ENCODE assay signal across 8 cellular contexts in the genomic region with DNA sequence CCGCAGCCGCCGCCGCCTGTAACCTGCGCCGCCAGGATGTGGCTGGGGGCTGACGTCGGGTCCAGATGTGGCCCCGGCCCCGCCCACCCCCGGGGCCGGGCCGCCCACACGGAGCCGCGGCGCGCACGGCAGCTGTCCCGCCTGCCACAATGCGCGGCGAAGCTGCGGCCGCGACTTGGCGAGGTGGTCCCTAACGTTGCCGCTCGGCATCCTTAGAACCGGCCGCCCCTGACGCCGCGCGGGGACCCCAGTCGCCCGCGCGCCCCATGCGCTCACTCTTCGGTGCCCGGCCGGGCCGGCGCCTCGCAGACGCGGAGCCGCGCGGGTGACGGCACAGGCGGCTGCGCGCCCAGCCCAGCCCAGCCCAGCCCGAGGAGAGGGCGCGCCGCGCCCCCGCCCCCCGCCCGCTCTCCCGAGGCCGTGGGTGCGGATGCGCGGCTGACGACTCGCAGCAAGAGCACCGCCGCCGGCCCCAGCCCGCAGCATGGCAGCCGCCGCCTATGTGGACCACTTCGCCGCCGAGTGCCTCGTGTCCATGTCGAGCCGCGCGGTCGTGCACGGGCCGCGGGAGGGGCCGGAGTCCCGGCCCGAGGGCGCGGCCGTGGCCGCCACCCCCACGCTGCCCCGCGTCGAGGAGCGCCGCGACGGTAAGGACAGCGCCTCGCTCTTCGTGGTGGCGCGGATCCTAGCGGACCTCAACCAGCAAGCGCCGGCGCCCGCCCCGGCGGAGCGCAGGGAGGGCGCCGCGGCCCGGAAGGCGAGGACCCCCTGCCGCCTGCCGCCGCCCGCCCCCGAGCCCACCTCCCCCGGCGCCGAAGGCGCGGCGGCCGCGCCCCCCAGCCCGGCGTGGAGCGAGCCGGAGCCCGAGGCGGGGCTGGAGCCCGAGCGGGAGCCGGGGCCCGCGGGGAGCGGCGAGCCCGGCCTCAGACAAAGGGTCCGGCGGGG. TPM values are rescaled to one million over a fixed set of nuclear protein-coding genes. Genes with fewer than 3 reads are reported as not detected.
DNase-seq lines count a peak whose midpoint lies in the region; ATAC-seq, FAIRE-seq and TF ChIP-seq lines count a peak whose summit lies in the region.

A gene (plus strand): TSS at position 107 of the 945 bp plus-strand sequence. CDS start 378 bp downstream, at position 485.

- H3K4me1 ChIP-seq in MM.1S (ENCODE audit: low read length): peaks cover 33% of the 10 kb centered on the region
- H3K4me1 ChIP-seq in thyroid gland: peaks cover 38% of the 10 kb centered on the region in 2 donors

- 0% methylated on average over 7 of the region's 151 CpGs; no CpG with 5 or more reads in 1 of the 2 donors for WGBS in thyroid gland, 2 donors

- H3K4me3 ChIP-seq in GM12865 (ENCODE audit: low read depth, low read length): peak within 1 kb of the TSS; percentile 66
- peak within 1 kb of the TSS; percentile 84 for H3K4me3 ChIP-seq in MM.1S (ENCODE audit: low read length)
- H3K4me3 ChIP-seq in neural cell (ENCODE audit: low read length): peak within 1 kb of the TSS; percentile 93
- peak within 1 kb of the TSS; percentile 79 to 86 (median 80) for H3K4me3 ChIP-seq in thyroid gland (replicated peaks in 1 of 3)

- no peaks in the 10 kb centered on the region for H3K27me3 Mint-ChIP-seq in activated T-helper 17 cell treated with anti-CD3 and anti-CD28 coated beads, Interleukin-2, amount 50 U/mL, for 72 hours

- peak within 1 kb of the TSS; percentile 77 for H3K4me3 Mint-ChIP-seq in activated T-helper 17 cell treated with anti-CD3 and anti-CD28 coated beads, Interleukin-2, amount 50 U/mL, for 72 hours

- peaks cover 21% of the 10 kb centered on the region for H3K4me1 Mint-ChIP-seq in activated T-helper 17 cell treated with anti-CD3 and anti-CD28 coated beads, Interleukin-2, amount 50 U/mL, for 72 hours

- TF ChIP-seq EP300 in neural cell (conservative IDR thresholded peaks at IDR 0.05; ENCODE audit: poor library complexity, severe bottlenecking): peak; percentile 40

- H3K4me2 ChIP-seq in MM.1S (ENCODE audit: low read depth, low read length): peak within 1 kb of the TSS; percentile 75
- peak within 1 kb of the TSS; percentile 4 for H3K4me2 ChIP-seq in neural cell (ENCODE audit: low read length)

- H3K36me3 ChIP-seq in MM.1S (replicated peaks; ENCODE audit: insufficient read depth, low read length) (no peaks in the 10 kb centered on the region), neural cell (ENCODE audit: insufficient read depth, low read length) (no peaks in the 10 kb centered on the region), thyroid gland (no peaks in the 10 kb centered on the region)

- H3K27me3 ChIP-seq in MM.1S (replicated peaks; ENCODE audit: insufficient read depth, low read length): no peaks in the 10 kb centered on the region
- H3K27me3 ChIP-seq in neural cell (ENCODE audit: insufficient read depth, low read depth, low read length): no peaks in the 10 kb centered on the region
- H3K27me3 ChIP-seq in thyroid gland: no peaks in the 10 kb centered on the region

- TF ChIP-seq CTCF in GM12865 (IDR thresholded peaks at IDR 0.05; ENCODE audit: insufficient read depth, low read depth, low read length, missing control alignments): no peak
- TF ChIP-seq CTCF in MM.1S (IDR thresholded peaks at IDR 0.05; ENCODE audit: low read length): no peak
- no peak for TF ChIP-seq CTCF in neural cell (IDR thresholded peaks at IDR 0.05; ENCODE audit: poor library complexity, severe bottlenecking)
- no peak for TF ChIP-seq CTCF in thyroid gland (IDR thresholded peaks at IDR 0.05)

- no peak for TF ChIP-seq RAD21 in neural cell (conservative IDR thresholded peaks at IDR 0.05)

- H3K79me2 ChIP-seq in MM.1S (ENCODE audit: low read length) (peaks cover 52% of the 10 kb centered on the region), neural cell (replicated peaks; ENCODE audit: insufficient read depth, low read length) (peaks cover 40% of the 10 kb centered on the region)

- H3K9me3 Mint-ChIP-seq in activated T-helper 17 cell treated with anti-CD3 and anti-CD28 coated beads, Interleukin-2, amount 50 U/mL, for 72 hours: no peaks in the 10 kb centered on the region

- no peak within 1 kb of the TSS for H2AFZ ChIP-seq in MM.1S (ENCODE audit: low read length)
- H2AFZ ChIP-seq in neural cell (ENCODE audit: low read depth, low read length): peak within 1 kb of the TSS; percentile 63

- H3K9ac ChIP-seq in MM.1S (ENCODE audit: low read length) (peak within 1 kb of the TSS; percentile 94), neural cell (ENCODE audit: low read length) (peak within 1 kb of the TSS; percentile 93)

- H3F3A ChIP-seq in MM.1S (ENCODE audit: insufficient read depth, low read length) (peaks cover 21% of the 10 kb centered on the region), neural cell (ENCODE audit: insufficient read depth, low read length, poor library complexity, severe bottlenecking) (no peaks in the 10 kb centered on the region)

- H3K9me2 ChIP-seq in MM.1S (replicated peaks; ENCODE audit: insufficient read depth, low read length) (no peaks in the 10 kb centered on the region), neural cell (ENCODE audit: insufficient read depth, low read length) (no peaks in the 10 kb centered on the region)

- DNase-seq in GM12865 (ENCODE audit: low read depth): no peak
- DNase-seq in H54 (ENCODE audit: insufficient read length, low spot score): peak; percentile 66
- DNase-seq in MM.1S: no peak
- DNase-seq in fibroblast of peridontal ligament (ENCODE audit: extremely low read depth): peak; percentile 42
- peak; percentile 72 for DNase-seq in thyroid gland
- DNase-seq in NCI-H1694 treated with DMSO at 0.1 percent for 48 hours (lab: John Stamatoyannopoulos, UW): no peak

- ATAC-seq in activated T-helper 17 cell treated with anti-CD3 and anti-CD28 coated beads, Interleukin-2, amount 50 U/mL, for 72 hours (replicated peaks): peak; percentile 72

- H3K9me3 ChIP-seq in MM.1S (replicated peaks; ENCODE audit: insufficient read depth, low read length) (no peaks in the 10 kb centered on the region), neural cell (ENCODE audit: low read length) (no peaks in the 10 kb centered on the region), thyroid gland (no peaks in the 10 kb centered on the region)

- peak within 1 kb of the TSS; percentile 94 for H3K27ac ChIP-seq in MM.1S (ENCODE audit: low read length)
- H3K27ac ChIP-seq in neural cell (ENCODE audit: low read length): peak within 1 kb of the TSS; percentile 84
- H3K27ac ChIP-seq in thyroid gland: peak within 1 kb of the TSS; percentile 99 to 100 (median 100)

- peaks cover 37% of the 10 kb centered on the region for H3K36me3 Mint-ChIP-seq in activated T-helper 17 cell treated with anti-CD3 and anti-CD28 coated beads, Interleukin-2, amount 50 U/mL, for 72 hours (ENCODE audit: low read depth)

- intact Hi-C loops in thyroid gland (cut with DNase I): loop anchor here (5.0 to 10.0 kb wide), 3 partner anchors 40 to 158 kb away; no protein-coding TSS in a partner anchor

- peak within 1 kb of the TSS; percentile 78 for H3K27ac Mint-ChIP-seq in activated T-helper 17 cell treated with anti-CD3 and anti-CD28 coated beads, Interleukin-2, amount 50 U/mL, for 72 hours

- H4K20me1 ChIP-seq in MM.1S (ENCODE audit: insufficient read depth, low read length) (peaks cover 20% of the 10 kb centered on the region; the same call in 1 of the 2 replicates), neural cell (ENCODE audit: insufficient read depth) (peaks cover 30% of the 10 kb centered on the region)

- no peak for FAIRE-seq in H54 (lab: Jason Lieb, UNC)

- TF ChIP-seq POLR2A in H54 (IDR thresholded peaks at IDR 0.05; ENCODE audit: low read depth, low read length): peak; percentile 49
- peak; percentile 57 to 71 for TF ChIP-seq POLR2A in thyroid gland (IDR thresholded peaks at IDR 0.05)

TF ChIP-seq in neural cell, 6 proteins besides CTCF, POLR2A, EP300 and RAD21:
- TF ChIP-seq SMC3 (conservative IDR thresholded peaks at IDR 0.05; ENCODE audit: poor library complexity) (peak; percentile 48), MXI1 (conservative IDR thresholded peaks at IDR 0.05; ENCODE audit: poor library complexity, severe bottlenecking) (peak; percentile 74), TAF1 (IDR thresholded peaks at IDR 0.05; ENCODE audit: low read depth) (peak; percentile 3), EZH2 (IDR thresholded peaks at IDR 0.05; ENCODE audit: borderline replicate concordance, insufficient read depth, low read length, poor library complexity, severe bottlenecking) (no peak), POLR2AphosphoS5 (IDR thresholded peaks at IDR 0.05) (peak; percentile 60)
- TF ChIP-seq, protein P1, sequence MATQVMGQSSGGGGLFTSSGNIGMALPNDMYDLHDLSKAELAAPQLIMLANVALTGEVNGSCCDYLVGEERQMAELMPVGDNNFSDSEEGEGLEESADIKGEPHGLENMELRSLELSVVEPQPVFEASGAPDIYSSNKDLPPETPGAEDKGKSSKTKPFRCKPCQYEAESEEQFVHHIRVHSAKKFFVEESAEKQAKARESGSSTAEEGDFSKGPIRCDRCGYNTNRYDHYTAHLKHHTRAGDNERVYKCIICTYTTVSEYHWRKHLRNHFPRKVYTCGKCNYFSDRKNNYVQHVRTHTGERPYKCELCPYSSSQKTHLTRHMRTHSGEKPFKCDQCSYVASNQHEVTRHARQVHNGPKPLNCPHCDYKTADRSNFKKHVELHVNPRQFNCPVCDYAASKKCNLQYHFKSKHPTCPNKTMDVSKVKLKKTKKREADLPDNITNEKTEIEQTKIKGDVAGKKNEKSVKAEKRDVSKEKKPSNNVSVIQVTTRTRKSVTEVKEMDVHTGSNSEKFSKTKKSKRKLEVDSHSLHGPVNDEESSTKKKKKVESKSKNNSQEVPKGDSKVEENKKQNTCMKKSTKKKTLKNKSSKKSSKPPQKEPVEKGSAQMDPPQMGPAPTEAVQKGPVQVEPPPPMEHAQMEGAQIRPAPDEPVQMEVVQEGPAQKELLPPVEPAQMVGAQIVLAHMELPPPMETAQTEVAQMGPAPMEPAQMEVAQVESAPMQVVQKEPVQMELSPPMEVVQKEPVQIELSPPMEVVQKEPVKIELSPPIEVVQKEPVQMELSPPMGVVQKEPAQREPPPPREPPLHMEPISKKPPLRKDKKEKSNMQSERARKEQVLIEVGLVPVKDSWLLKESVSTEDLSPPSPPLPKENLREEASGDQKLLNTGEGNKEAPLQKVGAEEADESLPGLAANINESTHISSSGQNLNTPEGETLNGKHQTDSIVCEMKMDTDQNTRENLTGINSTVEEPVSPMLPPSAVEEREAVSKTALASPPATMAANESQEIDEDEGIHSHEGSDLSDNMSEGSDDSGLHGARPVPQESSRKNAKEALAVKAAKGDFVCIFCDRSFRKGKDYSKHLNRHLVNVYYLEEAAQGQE (IDR thresholded peaks at IDR 0.05; ENCODE audit: borderline replicate concordance): peak; percentile 50

RNA-seq across cellular contexts. Expression of the gene that starts here (rescaled TPM):
- total RNA-seq in activated T-helper 17 cell treated with anti-CD3 and anti-CD28 coated beads, Interleukin-2, amount 50 U/mL, for 72 hours: 100 to 1,000 TPM; 101 to 119 TPM
- polyA plus RNA-seq in neural cell: 17.0 and 26.1 TPM in 2 replicates
- 33.4 and 41.0 TPM in 2 replicates for polyA minus RNA-seq in neural cell
- total RNA-seq in thyroid gland: 100 to 1,000 TPM in 2 of 4 donors, 10 to 100 TPM in 2; 84.0 to 117 (median 97.6) TPM

Comparison
In these comparisons a context has a peak if more than half of its experiments do, and no peak if none do; other contexts are left out.
1. DNase-seq: peak in H54 (single experiment), fibroblast of peridontal ligament (single experiment) and thyroid gland (2 of 2); none in GM12865 (single experiment), MM.1S (single experiment) and NCI-H1694 treated with DMSO at 0.1 percent for 48 hours (single experiment).
2. Peak in every context shown above with its lines, with median percentiles within 50 percentile points of each other: H3K4me3 ChIP-seq and H3K27ac ChIP-seq.